Comparison of ENCODE assay signal across 9 cellular contexts in genomic region chr4:84451546-84451945, GRCh38. TPM values are rescaled to one million over a fixed set of nuclear protein-coding genes. Genes with fewer than 3 reads are reported as not detected.
DNase-seq lines count a peak whose midpoint lies in the region; ATAC-seq and TF ChIP-seq lines count a peak whose summit lies in the region.
"Had no signal": no experiment of that assay in that cellular context is flagged by ENCODE, and none has a peak within 500 bp of the region (broad histone marks: within the 10 kb centered on the region; RNA-seq: fewer than 3 reads in every experiment).

No MANE protein-coding gene starts in this region.

- no peak overlapping the region for H3K27ac ChIP-seq in body of pancreas

- H3K9me3 ChIP-seq in body of pancreas = no peaks in the 10 kb centered on the region

- ATAC-seq in body of pancreas (no peak), GM21619 (IDR thresholded peaks at IDR 0.05; ENCODE audit: unreplicated experiment) (no peak)

- TF ChIP-seq POLR2A in body of pancreas (IDR thresholded peaks at IDR 0.05) (no peak), lower leg skin (IDR thresholded peaks at IDR 0.05) (no peak)

- intact Hi-C loops in body of pancreas (cut with DNase I) = no loop called here
- intact Hi-C loops in lower leg skin (cut with DNase I; ENCODE audit: low total_unique reads) = no loop called here

- H3K4me3 ChIP-seq in body of pancreas = no peak overlapping the region
- H3K4me3 ChIP-seq in lower leg skin (ENCODE audit: low read depth, poor library complexity, severe bottlenecking) = no peak overlapping the region

- H3K4me1 ChIP-seq in body of pancreas = no peaks in the 10 kb centered on the region

- H3K36me3 ChIP-seq in body of pancreas (replicated peaks in 1 of 2; ENCODE audit: insufficient read depth in 1 of 2, low read depth in 2 of 2) = no peaks in the 10 kb centered on the region

- WGBS in body of pancreas, 2 donors = 29 to 32% methylated on average over 3 of the region's 3 CpGs
- 32% methylated on average over 3 of the region's 3 CpGs for WGBS in lower leg skin, 2 donors

- DNase-seq in ELR (ENCODE audit: low read depth) = peak; percentile 8
- DNase-seq in KBM-7 = peak; percentile 26
- no peak for DNase-seq in body of pancreas
- peak; percentile 8 for DNase-seq in myocyte (ENCODE audit: low read depth)
- no peak for DNase-seq in stimulated activated CD4-positive, alpha-beta T cell treated with anti-CD3 and anti-CD28 coated beads, Interleukin-4, amount 100 ng/mL, for 4 hours
- DNase-seq in lower leg skin (ENCODE audit: low spot score in 2 of 2) = no peak
- DNase-seq: small intestine had no signal

- in situ Hi-C loops in KBM-7 (cut with MboI; ENCODE audit: low pct_unique_long_range_greater_than_20kb, low sequenced_read_pairs) = no loop called here

- peak in 6 of 7 experiments; percentile 19 to 42 (median 30) for TF ChIP-seq CTCF in body of pancreas (IDR thresholded peaks at IDR 0.05)
- TF ChIP-seq CTCF in lower leg skin (IDR thresholded peaks at IDR 0.05) = no peak

- H3K27me3 ChIP-seq in body of pancreas = no peaks in the 10 kb centered on the region

RNA-seq across cellular contexts. Expression of gene NKX6-1, which starts 47.5 kb away (rescaled TPM):
- total RNA-seq in body of pancreas = 1 to 10 TPM; 5.7 to 6.9 TPM
- 0.94 and 1.6 TPM in 2 replicates for total RNA-seq in myocyte
- 0.54 TPM for polyA plus RNA-seq in myocyte (2012)
- total RNA-seq in lower leg skin = under 1 TPM in 1 of 4 donors, not detected in 3; 0.10 TPM
- total RNA-seq: subcutaneous adipose tissue had no signal
- polyA plus RNA-seq: small intestine had no signal

Comparison
In these comparisons a context has a peak if more than half of its experiments do, and no peak if none do; other contexts are left out.
1. DNase-seq: peak in ELR (single experiment), KBM-7 (single experiment) and myocyte (single experiment); none in body of pancreas (0 of 4), stimulated activated CD4-positive, alpha-beta T cell treated with anti-CD3 and anti-CD28 coated beads, Interleukin-4, amount 100 ng/mL, for 4 hours (0 of 2) and lower leg skin (0 of 2).
2. CTCF ChIP-seq: peak in body of pancreas (6 of 7); none in lower leg skin (0 of 3).